In the genomic region with DNA sequence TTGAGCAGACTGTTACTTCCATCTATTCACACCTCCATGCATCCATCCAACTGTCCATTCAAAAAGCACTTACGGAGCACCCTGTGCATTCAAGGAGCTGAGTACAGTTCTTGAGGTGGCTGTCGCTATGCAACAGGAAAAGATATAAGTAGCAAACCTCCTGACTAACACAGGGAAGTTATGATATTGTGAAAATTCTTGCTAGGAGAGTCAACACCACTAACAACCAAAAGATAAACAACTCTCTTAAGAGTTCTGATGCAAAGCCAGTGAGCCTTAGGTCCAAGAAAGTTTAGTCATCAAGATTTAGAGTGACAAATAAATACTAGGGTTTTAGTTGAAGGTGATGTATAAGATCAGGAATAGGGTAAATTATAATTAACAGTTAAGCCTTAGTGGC, we compare ENCODE assay signal across 20 cellular contexts. TPM values are rescaled to one million over a fixed set of nuclear protein-coding genes. Genes with fewer than 3 reads are reported as not detected.
DNase-seq lines count a peak whose midpoint lies in the region; ATAC-seq and TF ChIP-seq lines count a peak whose summit lies in the region.
"Had no signal": no experiment of that assay in that cellular context is flagged by ENCODE, and none has a peak within 500 bp of the region (broad histone marks: within the 10 kb centered on the region; RNA-seq: fewer than 3 reads in every experiment).

No MANE protein-coding gene starts in this region.

- no peak for TF ChIP-seq POLR2A in breast epithelium (IDR thresholded peaks at IDR 0.05)

- H3K4me1 ChIP-seq in breast epithelium (no peaks in the 10 kb centered on the region), adipocyte (ENCODE audit: control insufficient read depth, insufficient read depth, low read length) (no peaks in the 10 kb centered on the region), upper lobe of right lung (no peaks in the 10 kb centered on the region)
- H3K4me1 ChIP-seq: left ventricle myocardium inferior, psoas muscle, suprapubic skin had no signal

- ATAC-seq in upper lobe of right lung (peak; percentile 86), HG03354 (IDR thresholded peaks at IDR 0.05; ENCODE audit: poor library complexity, severe bottlenecking, unreplicated experiment) (no peak), GM21619 (IDR thresholded peaks at IDR 0.05; ENCODE audit: unreplicated experiment) (no peak)
- ATAC-seq: naive thymus-derived CD8-positive, alpha-beta T cell; psoas muscle had no signal

- no peak overlapping the region for H3K27ac Mint-ChIP-seq in MCF 10A (ENCODE audit: low read depth, unreplicated experiment)
- H3K27ac Mint-ChIP-seq: naive thymus-derived CD8-positive, alpha-beta T cell had no signal

- H3K9me3 ChIP-seq in breast epithelium (no peaks in the 10 kb centered on the region), adipocyte (ENCODE audit: control insufficient read depth, low read length) (no peaks in the 10 kb centered on the region), upper lobe of right lung (no peaks in the 10 kb centered on the region)
- H3K9me3 ChIP-seq: left ventricle myocardium inferior, psoas muscle, suprapubic skin had no signal

- POLR2A ChIA-PET in MCF 10A (lab: Yijun Ruan, JAX), result no interaction called here

- no peak overlapping the region for H3K9ac ChIP-seq in adipocyte (ENCODE audit: low read length)

- H3K4me3 Mint-ChIP-seq in MCF 10A (ENCODE audit: unreplicated experiment), result no peak overlapping the region
- H3K4me3 Mint-ChIP-seq: naive thymus-derived CD8-positive, alpha-beta T cell had no signal

- DNase-seq in MCF 10A (ENCODE audit: unreplicated experiment) (peak; percentile 44), breast epithelium (ENCODE audit: low spot score in 2 of 2) (no peak), adipocyte (ENCODE audit: low read depth) (peak; percentile 71), fibroblast of the aortic adventitia (ENCODE audit: low read depth) (peak; percentile 63), upper lobe of right lung (no peak), DMS153 (lab: John Stamatoyannopoulos, UW) (no peak)
- DNase-seq: activated CD4-positive, CD25-positive, alpha-beta regulatory T cell treated with anti-CD3 and anti-CD28 coated beads, Interleukin-2, amount 50 U/mL, for 72 hours; activated CD8-positive, alpha-beta memory T cell treated with anti-CD3 and anti-CD28 coated beads, Interleukin-2, amount 50 U/mL, for 4 hours; activated naive CD4-positive, alpha-beta T cell treated with Interleukin-2 at 50 U/mL for 16 hours; central memory CD4-positive, alpha-beta T cell; hypothalamus; left ventricle myocardium inferior; naive thymus-derived CD8-positive, alpha-beta T cell; NCI-H2029; NCI-H774; psoas muscle; T-helper 2 cell had no signal

- H3K36me3 ChIP-seq in breast epithelium, result no peaks in the 10 kb centered on the region
- no peaks in the 10 kb centered on the region for H3K36me3 ChIP-seq in adipocyte (ENCODE audit: control insufficient read depth, insufficient read depth, low read length, severe bottlenecking)
- H3K36me3 ChIP-seq in upper lobe of right lung, result no peaks in the 10 kb centered on the region
- H3K36me3 ChIP-seq: left ventricle myocardium inferior, suprapubic skin had no signal

- CTCF ChIA-PET in MCF 10A (lab: Yijun Ruan, JAX), result interaction anchor here (0.7 to 1.2 kb wide), 2 partner anchors 37 to 73 kb away, joined by 3 to 6 read pairs; no protein-coding TSS in a partner anchor

- H3K9me3 Mint-ChIP-seq in MCF 10A (ENCODE audit: unreplicated experiment), result no peaks in the 10 kb centered on the region

- no peak overlapping the region for H3K27ac ChIP-seq in breast epithelium
- no peak overlapping the region for H3K27ac ChIP-seq in upper lobe of right lung
- H3K27ac ChIP-seq: left ventricle myocardium inferior, psoas muscle, suprapubic skin had no signal

- H3K4me3 ChIP-seq in breast epithelium, result no peak overlapping the region
- no peak overlapping the region for H3K4me3 ChIP-seq in adipocyte (ENCODE audit: low read length)
- no peak overlapping the region for H3K4me3 ChIP-seq in fibroblast of the aortic adventitia (ENCODE audit: low read depth, low read length)
- no peak overlapping the region for H3K4me3 ChIP-seq in upper lobe of right lung
- H3K4me3 ChIP-seq: left ventricle myocardium inferior, psoas muscle, suprapubic skin had no signal

- H3K36me3 Mint-ChIP-seq in MCF 10A (ENCODE audit: insufficient read depth, unreplicated experiment), result no peaks in the 10 kb centered on the region
- H3K36me3 Mint-ChIP-seq: naive thymus-derived CD8-positive, alpha-beta T cell had no signal

- intact Hi-C loops in MCF 10A (cut with micrococcal nuclease) (no loop called here), breast epithelium (cut with DNase I; ENCODE audit: low total_unique reads) (no loop called here), upper lobe of right lung (cut with DNase I) (no loop called here)

- no TSS peak for BruUV-seq in MCF 10A (replicated peaks; lab: Mats Ljungman, UMichigan)

- H3K27me3 ChIP-seq in breast epithelium (no peaks in the 10 kb centered on the region), adipocyte (replicated peaks; ENCODE audit: control insufficient read depth, insufficient read depth, low read length) (no peaks in the 10 kb centered on the region), upper lobe of right lung (no peaks in the 10 kb centered on the region)
- H3K27me3 ChIP-seq: suprapubic skin had no signal

- no peaks in the 10 kb centered on the region for H3K4me1 Mint-ChIP-seq in MCF 10A (ENCODE audit: insufficient read depth, unreplicated experiment)
- H3K4me1 Mint-ChIP-seq: naive thymus-derived CD8-positive, alpha-beta T cell had no signal

- TF ChIP-seq CTCF in MCF 10A (IDR thresholded peaks at IDR 0.05; ENCODE audit: unreplicated experiment), result no peak
- no peak for TF ChIP-seq CTCF in breast epithelium (IDR thresholded peaks at IDR 0.05)
- no peak for TF ChIP-seq CTCF in fibroblast of the aortic adventitia (IDR thresholded peaks at IDR 0.05; ENCODE audit: insufficient read depth, low read length)
- no peak for TF ChIP-seq CTCF in upper lobe of right lung (IDR thresholded peaks at IDR 0.05)

- no peaks in the 10 kb centered on the region for H3K27me3 Mint-ChIP-seq in MCF 10A (ENCODE audit: insufficient read depth, unreplicated experiment)

RNA-seq across cellular contexts. Expression of a gene that starts 44.5 kb away (rescaled TPM):
- 1.6 and 2.9 TPM in 2 replicates for total RNA-seq in MCF 10A (2022)
- 1 to 10 TPM; 1.1 to 8.2 (median 6.6) TPM for total RNA-seq in breast epithelium
- total RNA-seq in fibroblast of the aortic adventitia (ENCODE audit: low replicate concordance), result 3.3 and 8.1 TPM in 2 replicates
- 1.7 TPM for total RNA-seq in upper lobe of right lung

RNA-seq across cellular contexts. Expression of a gene that starts 44.7 kb away (rescaled TPM):
- total RNA-seq in MCF 10A (2022), result not detected in 2 replicates
- total RNA-seq in breast epithelium, result 10 to 100 TPM in 2 of 3 donors, under 1 TPM in 1; 0.16 to 97.0 (median 52.1) TPM
- total RNA-seq in fibroblast of the aortic adventitia (ENCODE audit: low replicate concordance), result not detected in 2 replicates
- not detected for total RNA-seq in upper lobe of right lung
- total RNA-seq: left ventricle myocardium inferior; naive thymus-derived CD8-positive, alpha-beta T cell had no signal

Comparison
In these comparisons a context has a peak if more than half of its experiments do, and no peak if none do; other contexts are left out.
1. DNase-seq: peak in MCF 10A (single experiment), adipocyte (single experiment) and fibroblast of the aortic adventitia (single experiment); none in breast epithelium (0 of 2), upper lobe of right lung (single experiment) and DMS153 (single experiment).